In the genomic region with DNA sequence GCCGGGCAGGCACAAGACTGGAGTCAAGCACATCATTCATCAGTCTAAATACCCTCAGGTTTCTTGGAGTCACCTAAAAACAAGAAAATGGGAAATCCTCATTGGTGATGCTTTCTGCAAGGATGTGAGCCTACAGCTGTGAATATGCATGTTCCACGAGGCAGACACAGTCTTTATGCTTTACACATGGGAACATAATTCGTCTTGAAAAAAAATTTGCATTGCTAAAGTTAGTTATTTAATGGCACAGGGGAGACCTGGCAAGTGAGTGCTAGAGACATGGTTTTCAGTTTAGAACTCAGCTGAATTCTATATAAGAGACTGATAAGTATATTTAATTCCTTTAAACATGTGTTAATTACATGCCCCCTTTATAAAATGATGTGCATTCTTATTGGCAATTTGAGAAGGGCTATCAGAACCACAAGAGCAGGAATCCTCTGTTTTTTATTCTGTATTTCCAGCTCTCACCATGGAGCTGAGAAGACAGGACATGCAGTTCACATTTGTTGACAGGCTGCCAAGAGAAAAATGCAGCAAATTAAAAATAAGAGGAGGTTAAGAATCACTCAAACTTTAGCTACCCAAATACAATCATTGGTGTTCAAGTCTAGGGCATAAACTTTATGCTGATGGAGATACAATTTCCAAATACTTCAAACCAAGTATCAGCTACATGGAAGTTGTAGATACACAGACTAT, we compare ENCODE assay signal across 17 cellular contexts.
A peak's percentile ranks its signal among the peaks of the same experiment; 100 is the strongest.
DNase-seq lines count a peak whose midpoint lies in the region; ATAC-seq lines count a peak whose summit lies in the region.
"Had no signal": no experiment of that assay in that cellular context is flagged by ENCODE, and none has a peak within 500 bp of the region (broad histone marks: within the 10 kb centered on the region; RNA-seq: fewer than 3 reads in every experiment).

No MANE protein-coding gene starts in this region.

- no peaks in the 10 kb centered on the region for H3K36me3 ChIP-seq in CD4-positive, alpha-beta memory T cell (ENCODE audit: insufficient read depth, low read length)
- H3K36me3 ChIP-seq: esophagus muscularis mucosa, pancreas had no signal

- no peaks in the 10 kb centered on the region for H3K4me1 ChIP-seq in CD4-positive, alpha-beta memory T cell (ENCODE audit: insufficient read depth, low read length)
- H3K4me1 ChIP-seq: Caco-2, pancreas had no signal

- no peaks in the 10 kb centered on the region for H3K4me1 Mint-ChIP-seq in CD4-positive, alpha-beta memory T cell

- H3K4me3 Mint-ChIP-seq in CD4-positive, alpha-beta memory T cell, result no peak overlapping the region

- CTCF ChIA-PET in CD4-positive, alpha-beta memory T cell (lab: Charles Lee; ENCODE audit: partially characterized antibody), result no interaction called here

- H3K9me3 Mint-ChIP-seq in CD4-positive, alpha-beta memory T cell, result peaks cover 0 to 5% (median 1%) of the 10 kb centered on the region in 8 donors

- no peaks in the 10 kb centered on the region for H3K27me3 ChIP-seq in CD4-positive, alpha-beta memory T cell (ENCODE audit: insufficient read depth, low read length)
- H3K27me3 ChIP-seq: dorsolateral prefrontal cortex, esophagus muscularis mucosa, pancreas had no signal

- POLR2A ChIA-PET in CD4-positive, alpha-beta memory T cell (lab: Charles Lee; ENCODE audit: partially characterized antibody), result no interaction called here

- no peaks in the 10 kb centered on the region for H3K27me3 Mint-ChIP-seq in CD4-positive, alpha-beta memory T cell

- no peaks in the 10 kb centered on the region for H3K9me3 ChIP-seq in CD4-positive, alpha-beta memory T cell (ENCODE audit: control insufficient read depth in 1 of 2, low read length in 2 of 2)
- H3K9me3 ChIP-seq: Caco-2, esophagus muscularis mucosa, pancreas had no signal

- intact Hi-C loops in CD4-positive, alpha-beta memory T cell (cut with micrococcal nuclease), result no loop called here

- no peaks in the 10 kb centered on the region for H3K36me3 Mint-ChIP-seq in CD4-positive, alpha-beta memory T cell

- no peak for ATAC-seq in HG02870 (IDR thresholded peaks at IDR 0.05; ENCODE audit: unreplicated experiment)
- ATAC-seq: activated CD4-positive, CD25-positive, alpha-beta regulatory T cell treated with anti-CD3 and anti-CD28 coated beads, Interleukin-2, amount 50 U/mL, for 24 hours; pancreas had no signal

- H3K27ac Mint-ChIP-seq in CD4-positive, alpha-beta memory T cell, result no peak overlapping the region

- DNase-seq in EL, result peak; percentile 20
- DNase-seq in M059J (ENCODE audit: low read depth), result peak; percentile 50
- DNase-seq in astrocyte of the hippocampus (ENCODE audit: low read depth, low spot score), result peak; percentile 45
- DNase-seq in iris pigment epithelial cell (ENCODE audit: low read depth), result peak; percentile 55
- no peak for DNase-seq in SW480 (ENCODE audit: low spot score)
- no peak for DNase-seq in activated CD4-positive, CD25-positive, alpha-beta regulatory T cell treated with anti-CD3 and anti-CD28 coated beads, Interleukin-2, amount 50 U/mL, for 72 hours
- DNase-seq in CD4-positive, alpha-beta memory T cell, result no peak
- DNase-seq: aorta; Caco-2; dorsolateral prefrontal cortex; kidney glomerular epithelial cell; pancreas; stimulated activated CD4-positive, alpha-beta T cell treated with anti-CD3 and anti-CD28 coated beads, Interleukin-4, amount 100 ng/mL, for 24 hours; stimulated activated CD8-positive, alpha-beta memory T cell treated with anti-CD3 and anti-CD28 coated beads, Interleukin-4, amount 100 ng/mL, for 48 hours had no signal

- H3K27ac ChIP-seq in CD4-positive, alpha-beta memory T cell (ENCODE audit: low read depth, low read length), result no peak overlapping the region
- H3K27ac ChIP-seq: dorsolateral prefrontal cortex, esophagus muscularis mucosa, pancreas had no signal

- H3K4me3 ChIP-seq in CD4-positive, alpha-beta memory T cell (ENCODE audit: low read length in 2 of 2), result no peak overlapping the region
- H3K4me3 ChIP-seq: dorsolateral prefrontal cortex, esophagus muscularis mucosa, pancreas had no signal

Comparison
In these comparisons a context has a peak if more than half of its experiments do, and no peak if none do; other contexts are left out.
1. DNase-seq: peak in EL (single experiment), M059J (single experiment), astrocyte of the hippocampus (single experiment) and iris pigment epithelial cell (single experiment); none in SW480 (single experiment), activated CD4-positive, CD25-positive, alpha-beta regulatory T cell treated with anti-CD3 and anti-CD28 coated beads, Interleukin-2, amount 50 U/mL, for 72 hours (single experiment) and CD4-positive, alpha-beta memory T cell (0 of 5).